ENCODE assay signal across 8 cellular contexts in the genomic region with DNA sequence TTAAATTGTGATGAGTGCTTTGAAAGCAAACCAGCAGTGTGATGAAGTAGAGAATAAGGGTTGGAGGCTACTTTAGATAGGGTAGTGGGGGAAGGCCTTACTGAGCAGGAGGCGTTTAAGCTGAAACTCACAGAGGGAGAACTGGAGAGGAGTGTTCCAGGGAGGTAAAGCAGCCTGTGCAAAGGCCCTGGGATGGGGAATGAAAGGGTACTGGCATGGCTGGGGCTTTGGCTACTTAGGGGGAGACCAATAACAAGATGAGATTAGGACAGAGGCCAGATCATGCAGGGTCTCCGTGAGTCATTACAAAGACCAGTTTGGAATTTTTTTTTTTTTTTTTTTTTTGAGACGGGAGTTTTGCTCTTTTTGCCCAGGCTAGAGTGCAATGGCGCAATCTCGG. TPM values are rescaled to one million over a fixed set of nuclear protein-coding genes. Genes with fewer than 3 reads are reported as not detected.
DNase-seq lines count a peak whose midpoint lies in the region; ATAC-seq and TF ChIP-seq lines count a peak whose summit lies in the region.

No MANE protein-coding gene starts in this region.

- peaks cover 51 to 69% (median 57%) of the 10 kb centered on the region in 7 donors for H3K4me1 Mint-ChIP-seq in naive thymus-derived CD4-positive, alpha-beta T cell

- no peak overlapping the region for H3K18ac ChIP-seq in IMR-90 (ENCODE audit: low read depth, low read length)

- dilution Hi-C loops in IMR-90 (cut with HindIII; ENCODE audit: low sequenced_read_pairs, unreplicated experiment), result no loop called here

- H3K4me3 Mint-ChIP-seq in naive thymus-derived CD4-positive, alpha-beta T cell, result peak overlapping the region; percentile 87 to 97 (median 94)

- no peak overlapping the region for H4K5ac ChIP-seq in IMR-90 (ENCODE audit: low read depth, low read length)

- no peak overlapping the region for H3K27ac ChIP-seq in IMR-90 (ENCODE audit: insufficient read depth, low read length)
- no peak overlapping the region for H3K27ac ChIP-seq in brain microvascular endothelial cell
- H3K27ac ChIP-seq in naive thymus-derived CD4-positive, alpha-beta T cell (ENCODE audit: low read depth, low read length), result no peak overlapping the region

- H3K4ac ChIP-seq in IMR-90 (ENCODE audit: low read depth, low read length), result no peak overlapping the region

- H2BK20ac ChIP-seq in IMR-90 (ENCODE audit: low read depth, low read length), result no peak overlapping the region

- intact Hi-C loops in IMR-90 (cut with micrococcal nuclease), result loop anchor here (2.0 to 5.0 kb wide), 2 partner anchors 47 to 66 kb away; no protein-coding TSS in a partner anchor
- intact Hi-C loops in naive thymus-derived CD4-positive, alpha-beta T cell (cut with micrococcal nuclease), result loop anchor here (1.0 to 2.0 kb wide), 4 partner anchors 14 to 445 kb away; a partner anchor contains a TSS

- 100% methylated on average over 2 of the region's 5 CpGs; no CpG with 5 or more reads in 1 of the 2 experiments for WGBS in IMR-90 (ENCODE audit: extremely low coverage in 2 of 2, insufficient read length in 1 of 2), 2 experiments

- TF ChIP-seq RAD21 in IMR-90 (IDR thresholded peaks at IDR 0.05; ENCODE audit: low read length), result no peak

- no peak for DNase-seq in BE2C
- no peak for DNase-seq in IMR-90
- DNase-seq in brain microvascular endothelial cell, result no peak
- DNase-seq in naive thymus-derived CD4-positive, alpha-beta T cell, result no peak
- no peak for DNase-seq in SW 1271 (lab: John Stamatoyannopoulos, UW)
- no peak for DNase-seq in HPDE6-E6E7 (ENCODE audit: extremely low spot score)
- DNase-seq in NCI-H2227 (lab: John Stamatoyannopoulos, UW; ENCODE audit: unreplicated experiment), result no peak
- no peak for DNase-seq in amygdala (lab: John Stamatoyannopoulos, UW)

- H3K14ac ChIP-seq in IMR-90 (replicated peaks; ENCODE audit: low read depth, low read length), result no peak overlapping the region

- no peak overlapping the region for H4K91ac ChIP-seq in IMR-90 (ENCODE audit: insufficient read depth, low read depth, low read length)

- no peak for TF ChIP-seq CTCF in BE2C (IDR thresholded peaks at IDR 0.05; ENCODE audit: low read depth, low read length)
- no peak for TF ChIP-seq CTCF in IMR-90 (conservative IDR thresholded peaks at IDR 0.05; ENCODE audit: low read depth, low read length)
- no peak for TF ChIP-seq CTCF in brain microvascular endothelial cell (IDR thresholded peaks at IDR 0.05; ENCODE audit: low read depth, low read length, missing control alignments)

- H3K56ac ChIP-seq in IMR-90 (ENCODE audit: extremely low read depth, insufficient read depth, low read length), result no peak overlapping the region

- H3K9me3 ChIP-seq in BE2C (no peaks in the 10 kb centered on the region), IMR-90 (ENCODE audit: control insufficient read depth, insufficient read depth, low read length) (no peaks in the 10 kb centered on the region)
- H3K9me3 ChIP-seq in naive thymus-derived CD4-positive, alpha-beta T cell (ENCODE audit: control insufficient read depth in 2 of 3, low read length in 3 of 3), result no peaks in the 10 kb centered on the region

- CTCF ChIA-PET in IMR-90 (lab: Yijun Ruan, JAX), result interaction anchor here (0.8 to 1.6 kb wide), 2 partner anchors 11 to 24 kb away, joined by 3 to 6 read pairs; no protein-coding TSS in a partner anchor
- CTCF ChIA-PET in naive thymus-derived CD4-positive, alpha-beta T cell (lab: Charles Lee), result interaction anchor here (0.5 to 0.8 kb wide), 2 partner anchors 11 to 33 kb away, joined by 4 to 8 read pairs; no protein-coding TSS in a partner anchor

- H3K79me1 ChIP-seq in IMR-90 (ENCODE audit: low read depth in 1 of 2, low read length in 2 of 2), result peaks cover 32 to 58% of the 10 kb centered on the region in 2 experiments; a peak in 3 of 4 replicates

- peaks cover 27% of the 10 kb centered on the region for H4K20me1 ChIP-seq in IMR-90 (ENCODE audit: insufficient read depth, low read length)

- peak overlapping the region; percentile 87 for H3K23ac ChIP-seq in IMR-90 (ENCODE audit: low read depth, low read length)

- H3K4me1 ChIP-seq in BE2C, result peaks cover 3% of the 10 kb centered on the region; the same call in 1 of the 2 replicates
- H3K4me1 ChIP-seq in IMR-90 (ENCODE audit: control insufficient read depth, insufficient read depth, low read length), result peaks cover 18% of the 10 kb centered on the region
- H3K4me1 ChIP-seq in naive thymus-derived CD4-positive, alpha-beta T cell (ENCODE audit: control insufficient read depth in 2 of 2, insufficient read depth in 2 of 2, low read length in 2 of 2), result peaks cover 39 to 46% of the 10 kb centered on the region in 2 donors

- peak overlapping the region; percentile 74 to 97 (median 91) for H3K27ac Mint-ChIP-seq in naive thymus-derived CD4-positive, alpha-beta T cell

- H2AK5ac ChIP-seq in IMR-90 (ENCODE audit: low read depth, low read length), result peak overlapping the region; percentile 84; the same call in 1 of the 2 replicates

- in situ Hi-C loops in IMR-90 (cut with MboI; ENCODE audit: low sequenced_read_pairs) (no loop called here), brain microvascular endothelial cell (cut with HindIII; ENCODE audit: low pct_ligation_motif_present, low sequenced_read_pairs) (no loop called here)

- no peak for ATAC-seq in IMR-90 (ENCODE audit: low read depth)
- ATAC-seq in naive thymus-derived CD4-positive, alpha-beta T cell, result no peak

- peaks cover 0 to 4% (median 0%) of the 10 kb centered on the region in 11 donors for H3K9me3 Mint-ChIP-seq in naive thymus-derived CD4-positive, alpha-beta T cell

- H3K36me3 Mint-ChIP-seq in naive thymus-derived CD4-positive, alpha-beta T cell, result peaks cover 0 to 19% (median 0%) of the 10 kb centered on the region in 5 donors

- no TSS peak for BruUV-seq in IMR-90 (replicated peaks; lab: Mats Ljungman, UMichigan)

- POLR2A ChIA-PET in IMR-90 (lab: Charles Lee; ENCODE audit: unreplicated experiment), result interaction anchor here (0.7 kb wide), 1 partner anchor 617 kb away, joined by 5 read pairs; no protein-coding TSS in a partner anchor
- POLR2A ChIA-PET in naive thymus-derived CD4-positive, alpha-beta T cell (lab: Charles Lee), result interaction anchor here (0.7 to 1.0 kb wide), 2 partner anchors 172 to 485 kb away, joined by 3 to 4 read pairs; a partner anchor contains a TSS

- H3K9ac ChIP-seq in IMR-90 (ENCODE audit: low read depth, low read length), result no peak overlapping the region

- H3K4me3 ChIP-seq in BE2C (ENCODE audit: low read depth, low read length) (peak overlapping the region; percentile 96), IMR-90 (ENCODE audit: insufficient read depth, low read depth, low read length) (no peak overlapping the region), brain microvascular endothelial cell (ENCODE audit: low read depth, low read length) (peak overlapping the region; percentile 99)
- H3K4me3 ChIP-seq in naive thymus-derived CD4-positive, alpha-beta T cell (ENCODE audit: low read length), result peak overlapping the region; percentile 73

- H4K8ac ChIP-seq in IMR-90 (ENCODE audit: low read depth in 2 of 2, low read length in 2 of 2), result no peak overlapping the region; a peak in 1 of 4 replicates

- H3K9me1 ChIP-seq in IMR-90 (ENCODE audit: insufficient read depth, low read length), result peaks cover 23% of the 10 kb centered on the region

- H3K27me3 Mint-ChIP-seq in naive thymus-derived CD4-positive, alpha-beta T cell, result peaks cover 0 to 14% (median 0%) of the 10 kb centered on the region in 5 donors

- no peak overlapping the region for H2BK120ac ChIP-seq in IMR-90 (ENCODE audit: low read depth, low read length)

- H2BK5ac ChIP-seq in IMR-90 (ENCODE audit: low read depth, low read length, poor library complexity, severe bottlenecking), result no peak overlapping the region

- no peak for TF ChIP-seq POLR2A in IMR-90 (IDR thresholded peaks at IDR 0.05; ENCODE audit: low read depth, low read length)

- peak overlapping the region; percentile 49; the same call in 1 of the 2 replicates for H3K4me2 ChIP-seq in IMR-90 (ENCODE audit: low read depth, low read length)

- no peak overlapping the region; the same call in 2 of the 3 replicates for H2BK15ac ChIP-seq in IMR-90 (ENCODE audit: low read depth, low read length)

- no peaks in the 10 kb centered on the region for H3K27me3 ChIP-seq in BE2C
- peaks cover 2% of the 10 kb centered on the region; the same call in 1 of the 2 replicates for H3K27me3 ChIP-seq in IMR-90 (ENCODE audit: control insufficient read depth, insufficient read depth, low read length)
- no peaks in the 10 kb centered on the region for H3K27me3 ChIP-seq in brain microvascular endothelial cell (replicated peaks)
- H3K27me3 ChIP-seq in naive thymus-derived CD4-positive, alpha-beta T cell (ENCODE audit: control insufficient read depth in 2 of 2, insufficient read depth in 2 of 2, low read length in 2 of 2), result no peaks in the 10 kb centered on the region

- H2AK9ac ChIP-seq in IMR-90 (replicated peaks; ENCODE audit: low read depth, low read length, poor library complexity), result peak overlapping the region; percentile 76

- H3K36me3 ChIP-seq in BE2C (peaks cover 14% of the 10 kb centered on the region), IMR-90 (ENCODE audit: control insufficient read depth, insufficient read depth, low read length) (peaks cover 3% of the 10 kb centered on the region; the same call in 1 of the 2 replicates), brain microvascular endothelial cell (replicated peaks) (no peaks in the 10 kb centered on the region)
- H3K36me3 ChIP-seq in naive thymus-derived CD4-positive, alpha-beta T cell (ENCODE audit: control insufficient read depth in 2 of 3, insufficient read depth in 3 of 3, low read length in 3 of 3), result peaks cover 0 to 10% (median 1%) of the 10 kb centered on the region in 3 experiments

- H2AFZ ChIP-seq in IMR-90 (replicated peaks; ENCODE audit: low read length, poor library complexity), result no peak overlapping the region

RNA-seq across cellular contexts. Expression of a gene that starts 1.1 kb away (rescaled TPM):
- polyA plus RNA-seq in BE2C (2012; ENCODE audit: insufficient read depth, insufficient read length, low read depth), result 119 TPM
- 68.9 and 80.5 TPM in 2 replicates for total RNA-seq in IMR-90 (2012; rRNA removed)
- 128 and 133 TPM in 2 replicates for polyA plus RNA-seq in IMR-90 (2012; rRNA removed)
- 103 and 109 TPM in 2 replicates for polyA plus RNA-seq in IMR-90 (2012; cell fraction: cytosol; rRNA removed)
- polyA plus RNA-seq in IMR-90 (2012; cell fraction: nucleus; rRNA removed; ENCODE audit: low replicate concordance), result 214 and 279 TPM in 2 replicates
- total RNA-seq in naive thymus-derived CD4-positive, alpha-beta T cell, result 100 to 1,000 TPM in 1 of 5 experiments, 10 to 100 TPM in 4; 41.4 to 107 (median 52.0) TPM
- polyA plus RNA-seq in naive thymus-derived CD4-positive, alpha-beta T cell, result 10 to 100 TPM; 17.4 to 34.8 TPM

RNA-seq across cellular contexts. Expression of a gene that starts 51.1 kb away (rescaled TPM):
- 0.83 TPM for polyA plus RNA-seq in BE2C (2012; ENCODE audit: insufficient read depth, insufficient read length, low read depth)
- not detected in 2 replicates for total RNA-seq in IMR-90 (2012; rRNA removed)
- 0.02 and 0.19 TPM in 2 replicates for polyA plus RNA-seq in IMR-90 (2012; rRNA removed)
- 0.03 TPM in 1 of 2 replicates, not detected in the other for polyA plus RNA-seq in IMR-90 (2012; cell fraction: cytosol; rRNA removed)
- 0.13 and 0.23 TPM in 2 replicates for polyA plus RNA-seq in IMR-90 (2012; cell fraction: nucleus; rRNA removed; ENCODE audit: low replicate concordance)
- total RNA-seq in naive thymus-derived CD4-positive, alpha-beta T cell, result not detected
- polyA plus RNA-seq in naive thymus-derived CD4-positive, alpha-beta T cell, result not detected
